In genomic region chr17:82112181-82112865, GRCh38 we compare ENCODE assay signal across 19 cellular contexts.
"Had no signal": no experiment of that assay in that cellular context is flagged by ENCODE, and none has a peak within 500 bp of the region (broad histone marks: within the 10 kb centered on the region; RNA-seq: fewer than 3 reads in every experiment).

No MANE protein-coding gene starts in this region.

- DNase-seq: activated CD4-positive, alpha-beta memory T cell treated with anti-CD3 and anti-CD28 coated beads for 36 hours; activated CD4-positive, alpha-beta T cell treated with anti-CD3 and anti-CD28 coated beads for 1 hour; activated CD8-positive, alpha-beta memory T cell treated with anti-CD3 and anti-CD28 coated beads, Interleukin-2, amount 10 ng/mL, durations not matched to agents 7 days and 5 days; activated T-cell treated with anti-CD3 and anti-CD28 coated beads, Interleukin-2, amount 50 U/mL, for 1 hour; left cardiac atrium; mesenchymal stem cell; naive thymus-derived CD8-positive, alpha-beta T cell; occipital lobe; psoas muscle; stimulated activated naive CD8-positive, alpha-beta T cell treated with anti-CD3 and anti-CD28 coated beads, Interleukin-15, amount 100 ng/mL, for 72 hours; T-helper 9 cell had no signal

- H3K36me3 Mint-ChIP-seq: activated CD4-positive, alpha-beta memory T cell treated with anti-CD3 and anti-CD28 coated beads for 36 hours; activated CD8-positive, alpha-beta memory T cell treated with anti-CD3 and anti-CD28 coated beads, Interleukin-2, amount 10 ng/mL, durations not matched to agents 7 days and 5 days had no signal

- H3K36me3 ChIP-seq: thoracic aorta had no signal

- H3K9me3 ChIP-seq: psoas muscle, thoracic aorta had no signal

- H3K4me3 ChIP-seq: coronary artery, psoas muscle, thoracic aorta had no signal

- H3K4me3 Mint-ChIP-seq: activated CD4-positive, alpha-beta memory T cell treated with anti-CD3 and anti-CD28 coated beads for 36 hours; activated CD8-positive, alpha-beta memory T cell treated with anti-CD3 and anti-CD28 coated beads, Interleukin-2, amount 10 ng/mL, durations not matched to agents 7 days and 5 days; activated naive CD4-positive, alpha-beta T cell treated with anti-CD3 and anti-CD28 coated beads, Interleukin-2, amount 50 U/mL, for 24 hours; brain; central memory CD8-positive, alpha-beta T cell; stimulated activated naive CD8-positive, alpha-beta T cell treated with anti-CD3 and anti-CD28 coated beads, Interleukin-15, amount 100 ng/mL, for 72 hours had no signal

- H3K27ac ChIP-seq: coronary artery, psoas muscle, thoracic aorta had no signal

- H3K27ac Mint-ChIP-seq: activated CD8-positive, alpha-beta memory T cell treated with anti-CD3 and anti-CD28 coated beads, Interleukin-2, amount 10 ng/mL, durations not matched to agents 7 days and 5 days; activated naive CD4-positive, alpha-beta T cell treated with anti-CD3 and anti-CD28 coated beads, Interleukin-2, amount 50 U/mL, for 24 hours; brain had no signal

- H3K4me1 Mint-ChIP-seq: central memory CD8-positive, alpha-beta T cell had no signal

- H3K9me3 Mint-ChIP-seq: activated CD4-positive, alpha-beta memory T cell treated with anti-CD3 and anti-CD28 coated beads for 36 hours; activated naive CD4-positive, alpha-beta T cell treated with anti-CD3 and anti-CD28 coated beads, Interleukin-2, amount 50 U/mL, for 24 hours; activated T-helper 2 cell treated with anti-CD3 and anti-CD28 coated beads, Interferon-gamma antibody, Interleukin-2, Interleukin-4, amounts not matched to agents 10 μg/mL and 5 μg/mL and 100 μg/mL, durations not matched to agents 14 hours and 24 hours and 36 hours; central memory CD8-positive, alpha-beta T cell; naive thymus-derived CD8-positive, alpha-beta T cell; stimulated activated naive CD8-positive, alpha-beta T cell treated with anti-CD3 and anti-CD28 coated beads, Interleukin-15, amount 100 ng/mL, for 72 hours had no signal

- ATAC-seq: activated CD8-positive, alpha-beta memory T cell treated with anti-CD3 and anti-CD28 coated beads, Interleukin-2, amount 10 ng/mL, durations not matched to agents 7 days and 5 days; esophagus mucosa; naive thymus-derived CD8-positive, alpha-beta T cell; psoas muscle; sciatic nerve; stimulated activated naive CD8-positive, alpha-beta T cell treated with anti-CD3 and anti-CD28 coated beads, Interleukin-15, amount 100 ng/mL, for 72 hours had no signal

- H3K27me3 Mint-ChIP-seq: activated CD4-positive, alpha-beta memory T cell treated with anti-CD3 and anti-CD28 coated beads for 36 hours; activated CD8-positive, alpha-beta memory T cell treated with anti-CD3 and anti-CD28 coated beads, Interleukin-2, amount 10 ng/mL, durations not matched to agents 7 days and 5 days; activated naive CD4-positive, alpha-beta T cell treated with anti-CD3 and anti-CD28 coated beads, Interleukin-2, amount 50 U/mL, for 24 hours; brain; central memory CD8-positive, alpha-beta T cell; naive thymus-derived CD8-positive, alpha-beta T cell; stimulated activated naive CD8-positive, alpha-beta T cell treated with anti-CD3 and anti-CD28 coated beads, Interleukin-15, amount 100 ng/mL, for 72 hours had no signal
